ENCODE assay signal across 1 cellular context in genomic region chr2:218833023-218833609, GRCh38.
TF ChIP-seq lines count a peak whose summit lies in the region.

No MANE protein-coding gene starts in this region.

TF ChIP-seq in HepG2, 621 proteins besides CTCF, POLR2A, EP300 and RAD21:
- no peak for TF ChIP-seq CREBL2 (CRISPR knock-in tag; IDR thresholded peaks at IDR 0.05; ENCODE audit: borderline replicate concordance)
- TF ChIP-seq, protein P1, sequence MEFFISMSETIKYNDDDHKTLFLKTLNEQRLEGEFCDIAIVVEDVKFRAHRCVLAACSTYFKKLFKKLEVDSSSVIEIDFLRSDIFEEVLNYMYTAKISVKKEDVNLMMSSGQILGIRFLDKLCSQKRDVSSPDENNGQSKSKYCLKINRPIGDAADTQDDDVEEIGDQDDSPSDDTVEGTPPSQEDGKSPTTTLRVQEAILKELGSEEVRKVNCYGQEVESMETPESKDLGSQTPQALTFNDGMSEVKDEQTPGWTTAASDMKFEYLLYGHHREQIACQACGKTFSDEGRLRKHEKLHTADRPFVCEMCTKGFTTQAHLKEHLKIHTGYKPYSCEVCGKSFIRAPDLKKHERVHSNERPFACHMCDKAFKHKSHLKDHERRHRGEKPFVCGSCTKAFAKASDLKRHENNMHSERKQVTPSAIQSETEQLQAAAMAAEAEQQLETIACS (CRISPR knock-in tag; IDR thresholded peaks at IDR 0.05) = 0 out of 2 replicates have a peak, but pooled peaks have one; percentile 19
- TF ChIP-seq MAFK (conservative IDR thresholded peaks at IDR 0.05 in 1 of 2, IDR thresholded peaks at IDR 0.05 in 1 of 2; ENCODE audit: low read length in 2 of 2) = 0 out of 4 replicates have a peak, but pooled peaks of 1 of the 2 experiments have one; percentile 25
TF ChIP-seq in HepG2: peak in this region for 2.
